Comparison of ENCODE assay signal across 1 cellular context in genomic region chr19:4066682-4067395, GRCh38.
A peak's percentile ranks its signal among the peaks of the same experiment; 100 is the strongest.
TF ChIP-seq lines count a peak whose summit lies in the region.

Gene ZBTB7A, minus strand, starts transcription at chr19:4066899. Its CDS starts 11,667 bp downstream, at chr19:4055232.

TF ChIP-seq in HepG2, 621 proteins besides CTCF, POLR2A, EP300 and RAD21 (continued from another document and continues in another):
- TF ChIP-seq RERE (CRISPR knock-in tag; IDR thresholded peaks at IDR 0.05; ENCODE audit: low read depth), result no peak
- no peak for TF ChIP-seq JUNB (CRISPR knock-in tag; IDR thresholded peaks at IDR 0.05; ENCODE audit: borderline replicate concordance)
- no peak for TF ChIP-seq ZBTB34 (CRISPR knock-in tag; IDR thresholded peaks at IDR 0.05)
- TF ChIP-seq IRX3 (CRISPR knock-in tag; IDR thresholded peaks at IDR 0.05; ENCODE audit: borderline replicate concordance, low read depth), result no peak
- TF ChIP-seq SAFB2 (CRISPR knock-in tag; IDR thresholded peaks at IDR 0.05; ENCODE audit: borderline replicate concordance, low read depth), result 0 out of 2 replicates have a peak, but pooled peaks have one; percentile 28
- peak; percentile 50; the same call in 1 of the 2 replicates for TF ChIP-seq RBFOX2 (IDR thresholded peaks at IDR 0.05; ENCODE audit: low read depth, low read length)
- no peak for TF ChIP-seq ZNF12 (CRISPR knock-in tag; IDR thresholded peaks at IDR 0.05)
- TF ChIP-seq HNRNPUL1 (IDR thresholded peaks at IDR 0.05; ENCODE audit: low read depth, low read length), result no peak
- TF ChIP-seq ZNF572 (CRISPR knock-in tag; IDR thresholded peaks at IDR 0.05), result no peak
- no peak for TF ChIP-seq HBP1 (CRISPR knock-in tag; IDR thresholded peaks at IDR 0.05; ENCODE audit: low read depth)
- TF ChIP-seq ZNF777 (CRISPR knock-in tag; IDR thresholded peaks at IDR 0.05), result no peak
- TF ChIP-seq SIX4 (CRISPR knock-in tag; IDR thresholded peaks at IDR 0.05), result no peak
- TF ChIP-seq NCOA2 (CRISPR knock-in tag; IDR thresholded peaks at IDR 0.05), result no peak
- TF ChIP-seq ZNF549 (CRISPR knock-in tag; IDR thresholded peaks at IDR 0.05), result no peak
- no peak for TF ChIP-seq CBX5 (CRISPR knock-in tag; IDR thresholded peaks at IDR 0.05; ENCODE audit: borderline replicate concordance)
- no peak for TF ChIP-seq DRAP1 (CRISPR knock-in tag; IDR thresholded peaks at IDR 0.05)
- no peak for TF ChIP-seq HDAC6 (IDR thresholded peaks at IDR 0.05; ENCODE audit: low read depth, low read length)
- TF ChIP-seq ZNF7 (CRISPR knock-in tag; IDR thresholded peaks at IDR 0.05), result no peak
- no peak for TF ChIP-seq ZNF639 (CRISPR knock-in tag; conservative IDR thresholded peaks at IDR 0.05)
- peak; percentile 36; the same call in 1 of the 2 replicates for TF ChIP-seq POLR2AphosphoS5 (IDR thresholded peaks at IDR 0.05; ENCODE audit: low read depth, low read length)
- no peak for TF ChIP-seq MNT (IDR thresholded peaks at IDR 0.05)
- TF ChIP-seq ZNF501 (CRISPR knock-in tag; IDR thresholded peaks at IDR 0.05), result no peak
- TF ChIP-seq ZNF720 (CRISPR knock-in tag; IDR thresholded peaks at IDR 0.05), result no peak
- no peak; the same call in 1 of the 2 replicates for TF ChIP-seq KDM5A (IDR thresholded peaks at IDR 0.05; ENCODE audit: borderline replicate concordance, low read length)
- no peak for TF ChIP-seq ZNF605 (CRISPR knock-in tag; IDR thresholded peaks at IDR 0.05)
- TF ChIP-seq ZC3H13 (CRISPR knock-in tag; IDR thresholded peaks at IDR 0.05), result no peak
- no peak for TF ChIP-seq KDM2A (CRISPR knock-in tag; IDR thresholded peaks at IDR 0.05; ENCODE audit: borderline replicate concordance, low read depth)
- TF ChIP-seq ZZZ3 (CRISPR knock-in tag; IDR thresholded peaks at IDR 0.05; ENCODE audit: borderline replicate concordance), result no peak
- TF ChIP-seq MXD3 (CRISPR knock-in tag; IDR thresholded peaks at IDR 0.05), result no peak
- no peak for TF ChIP-seq HMGXB4 (CRISPR knock-in tag; IDR thresholded peaks at IDR 0.05; ENCODE audit: borderline replicate concordance in 1 of 2, low read depth in 1 of 2)
- TF ChIP-seq ZBED4 (CRISPR knock-in tag; IDR thresholded peaks at IDR 0.05; ENCODE audit: borderline replicate concordance), result no peak
- no peak for TF ChIP-seq ZBTB21 (CRISPR knock-in tag; IDR thresholded peaks at IDR 0.05)
- peak; percentile 24; the same call in 1 of the 2 replicates for TF ChIP-seq THAP11 (CRISPR knock-in tag; IDR thresholded peaks at IDR 0.05)
- no peak for TF ChIP-seq ZSCAN5A (CRISPR knock-in tag; IDR thresholded peaks at IDR 0.05; ENCODE audit: borderline replicate concordance)
- no peak for TF ChIP-seq MTA3 (CRISPR knock-in tag; IDR thresholded peaks at IDR 0.05)
- no peak for TF ChIP-seq DDIT3 (CRISPR knock-in tag; IDR thresholded peaks at IDR 0.05)
